ENCODE assay signal across 10 cellular contexts in the genomic region with DNA sequence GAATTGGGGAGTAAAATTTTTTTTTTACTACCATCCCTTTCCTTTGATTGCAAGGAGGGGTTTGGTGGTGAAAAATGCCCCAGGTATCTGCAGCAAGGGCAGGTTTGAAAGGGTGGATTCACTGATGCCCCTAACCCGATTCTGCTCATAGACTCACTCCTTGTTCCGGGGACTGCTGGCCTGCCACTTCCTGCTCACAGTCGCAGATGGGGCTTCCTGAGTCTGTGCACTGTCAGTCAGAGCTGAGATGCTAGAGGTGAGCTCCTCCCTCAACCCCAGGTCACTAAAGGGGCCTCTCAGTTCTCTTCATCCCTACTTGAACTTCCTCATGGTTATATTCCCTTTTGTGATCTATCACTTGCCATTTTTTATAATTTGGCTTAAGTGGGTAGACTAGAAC.
A peak's percentile ranks its signal among the peaks of the same experiment; 100 is the strongest.
DNase-seq lines count a peak whose midpoint lies in the region; ATAC-seq and TF ChIP-seq lines count a peak whose summit lies in the region.
"Had no signal": no experiment of that assay in that cellular context is flagged by ENCODE, and none has a peak within 500 bp of the region (broad histone marks: within the 10 kb centered on the region; RNA-seq: fewer than 3 reads in every experiment).

No MANE protein-coding gene starts in this region.

- no peak overlapping the region for H3K4me2 ChIP-seq in GM23248 (ENCODE audit: unreplicated experiment)

- in situ Hi-C loops in GM23248 (cut with MboI) = no loop called here

- H3K36me3 ChIP-seq in Peyer's patch = no peaks in the 10 kb centered on the region
- no peaks in the 10 kb centered on the region for H3K36me3 ChIP-seq in GM23248 (ENCODE audit: low read depth)
- H3K36me3 ChIP-seq in esophagus muscularis mucosa = peaks cover 0 to under 1% (median 0%) of the 10 kb centered on the region in 4 donors
- H3K36me3 ChIP-seq: esophagus squamous epithelium had no signal

- no peaks in the 10 kb centered on the region for H3K9me3 Mint-ChIP-seq in effector memory CD8-positive, alpha-beta T cell

- H3K27me3 Mint-ChIP-seq in effector memory CD8-positive, alpha-beta T cell = no peaks in the 10 kb centered on the region

- DNase-seq in GM12864 (ENCODE audit: low read depth) (peak; percentile 34), Peyer's patch (peak in 2 of 3 donors; percentile 59 to 64), NCI-H1092 (lab: John Stamatoyannopoulos, UW) (no peak), GM23248 (no peak), epidermal melanocyte (ENCODE audit: insufficient read length, low spot score) (no peak), esophagus muscularis mucosa (ENCODE audit: extremely low spot score) (no peak)
- DNase-seq in effector memory CD8-positive, alpha-beta T cell = peak; percentile 18 to 31 (median 19)
- DNase-seq: esophagus squamous epithelium had no signal

- H3K4me3 ChIP-seq in GM12864 (ENCODE audit: low read depth, low read length) (no peak overlapping the region), Peyer's patch (no peak overlapping the region), GM23248 (no peak overlapping the region), esophagus muscularis mucosa (no peak overlapping the region)
- H3K4me3 ChIP-seq: esophagus squamous epithelium had no signal

- ATAC-seq in GM21723 (IDR thresholded peaks at IDR 0.05; ENCODE audit: unreplicated experiment) = peak; percentile 72
- peak; percentile 100 for ATAC-seq in effector memory CD8-positive, alpha-beta T cell (replicated peaks)

- peak overlapping the region; percentile 86 to 93 for H3K27ac Mint-ChIP-seq in effector memory CD8-positive, alpha-beta T cell

- no peak for TF ChIP-seq CTCF in GM12864 (IDR thresholded peaks at IDR 0.05; ENCODE audit: low read depth, low read length, missing control alignments)
- TF ChIP-seq CTCF in Peyer's patch (IDR thresholded peaks at IDR 0.05) = no peak
- no peak for TF ChIP-seq CTCF in esophagus muscularis mucosa (IDR thresholded peaks at IDR 0.05)

- no peaks in the 10 kb centered on the region for H3K9me2 ChIP-seq in GM23248 (ENCODE audit: insufficient read depth)

- peaks cover 7% of the 10 kb centered on the region for H3K36me3 Mint-ChIP-seq in effector memory CD8-positive, alpha-beta T cell (ENCODE audit: insufficient read depth)

- H3K9me3 ChIP-seq in Peyer's patch (no peaks in the 10 kb centered on the region), GM23248 (ENCODE audit: low read depth) (no peaks in the 10 kb centered on the region), esophagus muscularis mucosa (no peaks in the 10 kb centered on the region)
- H3K9me3 ChIP-seq: esophagus squamous epithelium had no signal

- H2AFZ ChIP-seq in GM23248 = no peak overlapping the region

- intact Hi-C loops in esophagus muscularis mucosa (cut with DNase I) = no loop called here

- H3K4me1 ChIP-seq in Peyer's patch (no peaks in the 10 kb centered on the region), GM23248 (ENCODE audit: insufficient read depth) (no peaks in the 10 kb centered on the region), esophagus muscularis mucosa (peaks cover 0 to 8% (median 4%) of the 10 kb centered on the region in 4 donors)
- H3K4me1 ChIP-seq: esophagus squamous epithelium had no signal

- H3K9ac ChIP-seq in GM23248 = no peak overlapping the region

- TF ChIP-seq EP300 in esophagus muscularis mucosa (IDR thresholded peaks at IDR 0.05) = no peak

- WGBS in GM23248 (ENCODE audit: low coverage in 1 of 2, low lambda C conversion rate in 2 of 2, missing lambda C conversion rate in 2 of 2), 2 experiments = 94 to 100% methylated on average over 3 of the region's 3 CpGs
- 82% methylated on average over 3 of the region's 3 CpGs for WGBS in esophagus muscularis mucosa

- no peaks in the 10 kb centered on the region for H3K27me3 ChIP-seq in Peyer's patch
- no peaks in the 10 kb centered on the region for H3K27me3 ChIP-seq in GM23248 (replicated peaks; ENCODE audit: insufficient read depth)
- H3K27me3 ChIP-seq in esophagus muscularis mucosa = no peaks in the 10 kb centered on the region
- H3K27me3 ChIP-seq: esophagus squamous epithelium had no signal

- H3K79me2 ChIP-seq in GM23248 (ENCODE audit: insufficient read depth) = no peaks in the 10 kb centered on the region

- TF ChIP-seq POLR2A in Peyer's patch (IDR thresholded peaks at IDR 0.05) (no peak), esophagus muscularis mucosa (IDR thresholded peaks at IDR 0.05; ENCODE audit: low read depth) (no peak)

- H3K4me3 Mint-ChIP-seq in effector memory CD8-positive, alpha-beta T cell = peak overlapping the region; percentile 47 to 61

- peaks cover 18 to 22% of the 10 kb centered on the region in 2 donors for H3K4me1 Mint-ChIP-seq in effector memory CD8-positive, alpha-beta T cell (ENCODE audit: low read depth in 2 of 2)

- H4K20me1 ChIP-seq in GM23248 (ENCODE audit: insufficient read depth) = no peaks in the 10 kb centered on the region

- H3K27ac ChIP-seq in Peyer's patch (no peak overlapping the region), GM23248 (no peak overlapping the region), esophagus muscularis mucosa (replicated peaks in 1 of 4) (no peak overlapping the region)
- H3K27ac ChIP-seq: esophagus squamous epithelium, RWPE1 had no signal

- no peaks in the 10 kb centered on the region for H3F3A ChIP-seq in GM23248 (ENCODE audit: insufficient read depth)

Comparison
In these comparisons a context has a peak if more than half of its experiments do, and no peak if none do; other contexts are left out.
1. DNase-seq: peak in GM12864 (single experiment), Peyer's patch (2 of 3) and effector memory CD8-positive, alpha-beta T cell (3 of 3); none in NCI-H1092 (single experiment), GM23248 (single experiment), epidermal melanocyte (single experiment) and esophagus muscularis mucosa (single experiment).